ENCODE assay signal across 24 cellular contexts in genomic region chr11:110156503-110156902, GRCh38.
"Had no signal": no experiment of that assay in that cellular context is flagged by ENCODE, and none has a peak within 500 bp of the region (broad histone marks: within the 10 kb centered on the region; RNA-seq: fewer than 3 reads in every experiment).

No MANE protein-coding gene starts in this region.

- H3K9me3 Mint-ChIP-seq: mesothelial cell of epicardium; naive B cell; natural killer cell treated with Interleukin-12 subunit alpha and Interleukin-12 subunit beta and Interleukin-15 and Interleukin-18, amount 100 ng/mL, for 72 hours; neural crest cell had no signal

- ATAC-seq: gastrocnemius medialis; left cardiac atrium; left lung; mucosa of descending colon; natural killer cell treated with Interleukin-12 subunit alpha and Interleukin-12 subunit beta and Interleukin-15 and Interleukin-18, amount 100 ng/mL, for 72 hours; pancreas had no signal

- H3K4me1 ChIP-seq: gastrocnemius medialis, left lung, pancreas, testis, tibial artery, upper lobe of left lung had no signal

- DNase-seq: dorsolateral prefrontal cortex; effector CD4-positive, alpha-beta T cell; gastrocnemius medialis; head of caudate nucleus; kidney; left cardiac atrium; left lung; mesenchymal stem cell; mucosa of descending colon; naive B cell; pancreas; right lobe of liver; small intestine; stimulated activated CD4-positive, alpha-beta T cell treated with anti-CD3 and anti-CD28 coated beads, Interleukin-15, amount 100 ng/mL, for 24 hours; stimulated activated CD4-positive, alpha-beta T cell treated with anti-CD3 and anti-CD28 coated beads, Interleukin-2, amount 100 ng/mL, for 48 hours; stimulated activated naive CD4-positive, alpha-beta T cell; substantia nigra; testis; tibial artery; upper lobe of left lung had no signal

- H3K4me3 Mint-ChIP-seq: mesothelial cell of epicardium; naive B cell; natural killer cell treated with Interleukin-12 subunit alpha and Interleukin-12 subunit beta and Interleukin-15 and Interleukin-18, amount 100 ng/mL, for 72 hours; neural crest cell had no signal

- H3K27ac Mint-ChIP-seq: mesothelial cell of epicardium; naive B cell; natural killer cell treated with Interleukin-12 subunit alpha and Interleukin-12 subunit beta and Interleukin-15 and Interleukin-18, amount 100 ng/mL, for 72 hours had no signal

- H3K27ac ChIP-seq: dorsolateral prefrontal cortex, gastrocnemius medialis, left lung, neutrophil, pancreas, testis, tibial artery, upper lobe of left lung had no signal

- H3K27me3 ChIP-seq: dorsolateral prefrontal cortex, gastrocnemius medialis, left lung, neutrophil, pancreas, right lobe of liver, testis, tibial artery, upper lobe of left lung had no signal

- H3K4me1 Mint-ChIP-seq: mesothelial cell of epicardium, naive B cell had no signal

- H3K36me3 Mint-ChIP-seq: naive B cell; natural killer cell treated with Interleukin-12 subunit alpha and Interleukin-12 subunit beta and Interleukin-15 and Interleukin-18, amount 100 ng/mL, for 72 hours had no signal

- H3K4me3 ChIP-seq: dorsolateral prefrontal cortex, gastrocnemius medialis, left lung, mucosa of descending colon, pancreas, testis, tibial artery, upper lobe of left lung had no signal

- H3K9me3 ChIP-seq: gastrocnemius medialis, left lung, mucosa of descending colon, neutrophil, pancreas, right lobe of liver, testis, tibial artery, upper lobe of left lung had no signal
